ENCODE assay signal across 29 cellular contexts in genomic region chr20:17407550-17407949, GRCh38.
"Had no signal": no experiment of that assay in that cellular context is flagged by ENCODE, and none has a peak within 500 bp of the region (broad histone marks: within the 10 kb centered on the region; RNA-seq: fewer than 3 reads in every experiment).

No MANE protein-coding gene starts in this region.

- H3K4me2 ChIP-seq: KMS-11, SK-N-SH had no signal

- H3K27ac ChIP-seq: KMS-11, Peyer's patch, SJSA1 had no signal

- H3K9ac ChIP-seq: KMS-11, SK-N-SH had no signal

- H3K27me3 ChIP-seq: Peyer's patch had no signal

- H3K4me3 ChIP-seq: Peyer's patch, SJSA1 had no signal

- DNase-seq: Karpas-422, KBM-7, MM.1S, MV-4-11, NCI-H1092, NCI-H1105, NCI-H1417 treated with DMSO at 0.1 percent for 48 hours, NCI-H1436 treated with DMSO at 0.1 percent for 48 hours, NCI-H1694 treated with DMSO at 0.1 percent for 48 hours, NCI-H187 treated with DMSO at 0.1 percent for 48 hours, NCI-H2029, NCI-H2081, NCI-H2171 treated with DMSO at 0.1 percent for 48 hours, NCI-H2227 treated with DMSO at 0.1 percent for 48 hours, NCI-H345, NCI-H446, NCI-H510A treated with DMSO at 0.1 percent for 48 hours, NCI-H524 treated with DMSO at 0.1 percent for 48 hours, NCI-H526 treated with DMSO at 0.1 percent for 48 hours, NCI-H774, PC-3, Peyer's patch, Right ventricle myocardium superior, RPMI8226, SHP77 treated with DMSO at 0.1 percent for 48 hours, SK-N-SH, SW 1271 had no signal

- H3K4me1 ChIP-seq: Peyer's patch, SJSA1 had no signal

- ATAC-seq: PC-3 had no signal

- H3K36me3 ChIP-seq: Peyer's patch, SJSA1 had no signal

- H3K9me3 ChIP-seq: Peyer's patch, SJSA1, SK-N-SH had no signal
